Comparison of ENCODE assay signal across 19 cellular contexts in the genomic region with DNA sequence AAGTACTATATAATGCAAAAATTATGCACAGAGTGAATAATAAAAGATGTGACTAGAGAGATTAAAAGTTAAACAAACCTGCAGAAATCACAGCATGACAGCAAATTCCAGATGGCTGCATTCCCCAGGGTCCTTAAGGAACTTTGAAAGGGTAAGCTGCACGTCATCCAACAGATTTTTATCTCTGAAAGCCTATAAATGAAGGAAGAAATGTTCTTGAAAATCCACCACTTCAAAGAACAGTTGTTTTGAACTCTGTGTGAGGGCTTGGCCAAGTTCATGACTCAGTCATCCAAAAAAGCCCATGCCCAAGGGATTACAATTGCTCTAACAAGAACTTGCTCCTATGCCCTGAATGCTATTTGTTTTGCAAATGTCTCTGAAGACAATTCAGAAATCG.
A peak's percentile ranks its signal among the peaks of the same experiment; 100 is the strongest.
DNase-seq lines count a peak whose midpoint lies in the region; ATAC-seq, FAIRE-seq and TF ChIP-seq lines count a peak whose summit lies in the region.
"Had no signal": no experiment of that assay in that cellular context is flagged by ENCODE, and none has a peak within 500 bp of the region (broad histone marks: within the 10 kb centered on the region; RNA-seq: fewer than 3 reads in every experiment).

No MANE protein-coding gene starts in this region.

- H4K5ac ChIP-seq in H1 (ENCODE audit: insufficient read length, low read depth, low read length) = no peak overlapping the region

- FAIRE-seq in H1 (lab: Jason Lieb, UNC) (no peak), GM12891 (lab: Jason Lieb, UNC) (no peak)

- peaks cover 0 to 5% (median under 1%) of the 10 kb centered on the region in 4 experiments; a peak in 2 of 7 replicates for H3K4me1 ChIP-seq in H1 (replicated peaks in 1 of 4; ENCODE audit: control insufficient read depth in 3 of 4, insufficient read depth in 4 of 4, low read length in 3 of 4)
- H3K4me1 ChIP-seq: right lobe of liver, suprapubic skin had no signal

- no peaks in the 10 kb centered on the region for H3K79me2 ChIP-seq in H1 (ENCODE audit: control insufficient read depth in 1 of 2, insufficient read depth in 2 of 2, low read length in 2 of 2)

- TF ChIP-seq POLR2A in H1 (IDR thresholded peaks at IDR 0.05; ENCODE audit: control extremely low read depth in 1 of 2, low read depth in 2 of 2, low read length in 2 of 2) (no peak), GM12891 (IDR thresholded peaks at IDR 0.05; ENCODE audit: low read depth, low read length) (no peak)

- no peak overlapping the region for H3K56ac ChIP-seq in H1 (replicated peaks; ENCODE audit: insufficient read length, low read depth, low read length)

- no peak overlapping the region for H2AFZ ChIP-seq in H1 (ENCODE audit: low read length)

- no peaks in the 10 kb centered on the region for H3K23me2 ChIP-seq in H1 (ENCODE audit: low read depth, low read length)

- WGBS in H1 (ENCODE audit: extremely low coverage in 1 of 2, insufficient coverage in 1 of 2, insufficient read length in 1 of 2, insufficient replicate concordance in 2 of 2, low coverage in 1 of 2, low lambda C conversion rate in 2 of 2, missing lambda C conversion rate in 1 of 2), 2 experiments = 26% methylated on average over 2 of the region's 2 CpGs; no CpG with 5 or more reads in 1 of the 2 experiments

- ATAC-seq in GM21526 (IDR thresholded peaks at IDR 0.05; ENCODE audit: low FRiP score, unreplicated experiment) (no peak), HG03196 (IDR thresholded peaks at IDR 0.05; ENCODE audit: unreplicated experiment) (no peak), GM19035 (IDR thresholded peaks at IDR 0.05; ENCODE audit: unreplicated experiment) (no peak)
- ATAC-seq: activated naive CD4-positive, alpha-beta T cell treated with anti-CD3 and anti-CD28 coated beads, Interleukin-2, amount 50 U/mL, for 72 hours; naive thymus-derived CD8-positive, alpha-beta T cell; right lobe of liver had no signal

- H3K9ac ChIP-seq in H1 (replicated peaks in 1 of 4; ENCODE audit: extremely low read depth in 1 of 4, low read depth in 3 of 4, low read length in 3 of 4) = no peak overlapping the region

- no peaks in the 10 kb centered on the region; a peak in 1 of 8 replicates for H3K36me3 ChIP-seq in H1 (ENCODE audit: control insufficient read depth in 2 of 4, insufficient read depth in 4 of 4, low read length in 3 of 4)
- H3K36me3 ChIP-seq: right lobe of liver, suprapubic skin had no signal

- no peaks in the 10 kb centered on the region; a peak in 1 of 4 replicates for H3K9me3 ChIP-seq in H1 (ENCODE audit: insufficient read depth in 2 of 2, low read depth in 1 of 2, low read length in 1 of 2)
- H3K9me3 ChIP-seq: right lobe of liver, suprapubic skin had no signal

- no peaks in the 10 kb centered on the region for H3K27me3 ChIP-seq in H1 (replicated peaks in 1 of 4; ENCODE audit: control insufficient read depth in 3 of 4, extremely low read depth in 1 of 4, insufficient read depth in 3 of 4, low read length in 3 of 4)
- H3K27me3 ChIP-seq: right lobe of liver, suprapubic skin had no signal

- H2BK12ac ChIP-seq in H1 (ENCODE audit: low read depth, low read length) = no peak overlapping the region

- POLR2A ChIA-PET in H1 (lab: Charles Lee; ENCODE audit: partially characterized antibody) = no interaction called here

- no peak overlapping the region for H3K14ac ChIP-seq in H1 (ENCODE audit: insufficient read length)

- no peaks in the 10 kb centered on the region for H3K79me1 ChIP-seq in H1 (ENCODE audit: low read depth, low read length)

- no peak overlapping the region for H3K23ac ChIP-seq in H1 (ENCODE audit: insufficient read length)

- no peak overlapping the region for H2BK15ac ChIP-seq in H1 (ENCODE audit: low read length)

- no peak overlapping the region for H4K91ac ChIP-seq in H1 (replicated peaks; ENCODE audit: insufficient read length, low read length)

- H2AK5ac ChIP-seq in H1 (ENCODE audit: low read depth, low read length) = no peak overlapping the region

- H4K8ac ChIP-seq in H1 (ENCODE audit: extremely low read depth, insufficient read depth, low read length) = no peak overlapping the region

- peak; percentile 2 for DNase-seq in GM04504 (ENCODE audit: low read depth)
- peak; percentile 86 to 94 for DNase-seq in NCI-H524 (lab: John Stamatoyannopoulos, UW)
- peak in 1 of 2 experiments; percentile 5 for DNase-seq in H1 (ENCODE audit: low read depth in 1 of 2, low spot score in 2 of 2)
- peak; percentile 30 for DNase-seq in non-pigmented ciliary epithelial cell (ENCODE audit: low read depth)
- DNase-seq in GM12891 (ENCODE audit: insufficient read length, low spot score) = no peak
- DNase-seq: EL; foreskin melanocyte; HFFc6; IMR-90; kidney glomerular epithelial cell; naive thymus-derived CD8-positive, alpha-beta T cell; NCI-H1092; right lobe of liver had no signal

- no peak overlapping the region for H2BK20ac ChIP-seq in H1 (ENCODE audit: low read length)

- no peak overlapping the region for H3K4me2 ChIP-seq in H1 (ENCODE audit: insufficient read depth in 1 of 2, low read depth in 2 of 2, low read length in 2 of 2)

- TF ChIP-seq RAD21 in H1 (IDR thresholded peaks at IDR 0.05 in 1 of 2, conservative IDR thresholded peaks at IDR 0.05 in 1 of 2; ENCODE audit: low read depth in 2 of 2, low read length in 2 of 2) = no peak

- H4K20me1 ChIP-seq in H1 (replicated peaks in 1 of 2; ENCODE audit: control insufficient read depth in 1 of 2, insufficient read depth in 2 of 2, low read length in 2 of 2) = no peaks in the 10 kb centered on the region

- no peak overlapping the region for H3K4ac ChIP-seq in H1 (replicated peaks; ENCODE audit: insufficient read length, low read depth, low read length)

- TF ChIP-seq CTCF in H1 (IDR thresholded peaks at IDR 0.05; ENCODE audit: control extremely low read depth in 1 of 3, insufficient read depth in 1 of 3, low read depth in 1 of 3, low read length in 3 of 3) = no peak

- no peak overlapping the region for H3K27ac ChIP-seq in H1 (ENCODE audit: low read depth, low read length)
- H3K27ac ChIP-seq: right lobe of liver, suprapubic skin, VCaP had no signal

- CTCF ChIA-PET in H1 (lab: Charles Lee; ENCODE audit: partially characterized antibody) = no interaction called here

- no peak overlapping the region for H2BK5ac ChIP-seq in H1 (ENCODE audit: low read depth, low read length)

- H3K4me3 ChIP-seq in H1 (ENCODE audit: extremely low read depth in 1 of 4, insufficient read depth in 2 of 4, low read depth in 3 of 4, low read length in 4 of 4) = no peak overlapping the region
- H3K4me3 ChIP-seq: right lobe of liver, suprapubic skin had no signal

- no peak overlapping the region for H3K18ac ChIP-seq in H1 (ENCODE audit: extremely low read depth, low read length)

- H2BK120ac ChIP-seq in H1 (replicated peaks; ENCODE audit: low read depth, low read length) = peak overlapping the region; percentile 24

- TF ChIP-seq EP300 in H1 (IDR thresholded peaks at IDR 0.05; ENCODE audit: borderline replicate concordance in 1 of 2, low read depth in 2 of 2, low read length in 2 of 2) = no peak

TF ChIP-seq in H1, 55 proteins besides CTCF, POLR2A, EP300 and RAD21:
- no peak for TF ChIP-seq ZNF274 (IDR thresholded peaks at IDR 0.05; ENCODE audit: borderline replicate concordance, extremely low read depth, low read length)
- peak; percentile 62; the same call in 1 of the 2 replicates for TF ChIP-seq TEAD4 (IDR thresholded peaks at IDR 0.05; ENCODE audit: low read depth, low read length)
- no peak for TF ChIP-seq TAF7 (optimal IDR thresholded peaks at IDR 0.05; ENCODE audit: borderline replicate concordance, low read depth, low read length)
- TF ChIP-seq, protein P1, sequence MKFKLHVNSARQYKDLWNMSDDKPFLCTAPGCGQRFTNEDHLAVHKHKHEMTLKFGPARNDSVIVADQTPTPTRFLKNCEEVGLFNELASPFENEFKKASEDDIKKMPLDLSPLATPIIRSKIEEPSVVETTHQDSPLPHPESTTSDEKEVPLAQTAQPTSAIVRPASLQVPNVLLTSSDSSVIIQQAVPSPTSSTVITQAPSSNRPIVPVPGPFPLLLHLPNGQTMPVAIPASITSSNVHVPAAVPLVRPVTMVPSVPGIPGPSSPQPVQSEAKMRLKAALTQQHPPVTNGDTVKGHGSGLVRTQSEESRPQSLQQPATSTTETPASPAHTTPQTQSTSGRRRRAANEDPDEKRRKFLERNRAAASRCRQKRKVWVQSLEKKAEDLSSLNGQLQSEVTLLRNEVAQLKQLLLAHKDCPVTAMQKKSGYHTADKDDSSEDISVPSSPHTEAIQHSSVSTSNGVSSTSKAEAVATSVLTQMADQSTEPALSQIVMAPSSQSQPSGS (IDR thresholded peaks at IDR 0.05; ENCODE audit: low read length) = no peak
- no peak for TF ChIP-seq BCL11A (IDR thresholded peaks at IDR 0.05; ENCODE audit: low read depth in 2 of 2, low read length in 2 of 2)

TF ChIP-seq in GM12891, 5 proteins besides CTCF, POLR2A, EP300 and RAD21:
- TF ChIP-seq SPI1 (IDR thresholded peaks at IDR 0.05; ENCODE audit: low read depth, low read length) (no peak), PAX5 (IDR thresholded peaks at IDR 0.05; ENCODE audit: insufficient read depth, low read length, severe bottlenecking) (no peak), POLR2AphosphoS5 (IDR thresholded peaks at IDR 0.05; ENCODE audit: low read depth, low read length) (no peak), TAF1 (IDR thresholded peaks at IDR 0.05; ENCODE audit: low read depth, low read length) (no peak), POU2F2 (IDR thresholded peaks at IDR 0.05; ENCODE audit: low read depth, low read length) (no peak)
